Comparison of ENCODE assay signal across 1 cellular context in the genomic region with DNA sequence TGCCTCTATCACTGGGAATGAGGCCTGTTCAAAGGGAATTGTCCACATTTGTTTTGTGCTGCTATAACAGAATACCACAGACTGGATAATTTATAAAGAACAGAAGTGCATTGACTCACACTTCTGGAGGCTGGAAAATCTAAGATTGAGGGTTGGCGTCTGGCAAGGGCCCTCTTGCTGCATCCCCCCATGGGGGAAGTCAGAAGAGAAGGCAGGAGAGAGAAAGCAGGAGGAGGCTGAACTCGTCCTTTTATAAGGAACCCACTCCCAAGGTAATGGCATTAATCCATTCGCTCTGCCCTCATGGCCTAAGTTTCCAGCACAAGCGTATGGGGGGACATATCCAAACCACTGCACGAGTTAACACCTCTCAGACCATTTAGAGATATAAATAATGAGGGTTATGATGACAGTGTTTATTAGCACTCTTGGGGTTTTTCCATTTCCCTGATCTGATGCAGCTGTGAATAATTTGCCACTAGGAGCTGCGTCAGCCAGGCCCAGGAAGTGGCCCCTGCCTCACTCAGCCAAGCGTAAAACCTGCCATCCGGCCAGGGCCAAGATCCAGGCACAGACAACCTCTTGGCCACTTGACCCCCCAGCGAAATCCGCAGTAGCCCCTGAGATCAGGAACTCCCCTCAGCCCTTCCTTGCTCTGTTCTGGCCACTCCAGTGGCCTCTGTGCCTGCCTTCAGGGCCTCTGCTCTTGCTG.
TF ChIP-seq lines count a peak whose summit lies in the region.

No MANE protein-coding gene starts in this region.

TF ChIP-seq in HCT116, 20 proteins besides CTCF, POLR2A, EP300 and RAD21 (continued from another document):
- TF ChIP-seq, protein P1, sequence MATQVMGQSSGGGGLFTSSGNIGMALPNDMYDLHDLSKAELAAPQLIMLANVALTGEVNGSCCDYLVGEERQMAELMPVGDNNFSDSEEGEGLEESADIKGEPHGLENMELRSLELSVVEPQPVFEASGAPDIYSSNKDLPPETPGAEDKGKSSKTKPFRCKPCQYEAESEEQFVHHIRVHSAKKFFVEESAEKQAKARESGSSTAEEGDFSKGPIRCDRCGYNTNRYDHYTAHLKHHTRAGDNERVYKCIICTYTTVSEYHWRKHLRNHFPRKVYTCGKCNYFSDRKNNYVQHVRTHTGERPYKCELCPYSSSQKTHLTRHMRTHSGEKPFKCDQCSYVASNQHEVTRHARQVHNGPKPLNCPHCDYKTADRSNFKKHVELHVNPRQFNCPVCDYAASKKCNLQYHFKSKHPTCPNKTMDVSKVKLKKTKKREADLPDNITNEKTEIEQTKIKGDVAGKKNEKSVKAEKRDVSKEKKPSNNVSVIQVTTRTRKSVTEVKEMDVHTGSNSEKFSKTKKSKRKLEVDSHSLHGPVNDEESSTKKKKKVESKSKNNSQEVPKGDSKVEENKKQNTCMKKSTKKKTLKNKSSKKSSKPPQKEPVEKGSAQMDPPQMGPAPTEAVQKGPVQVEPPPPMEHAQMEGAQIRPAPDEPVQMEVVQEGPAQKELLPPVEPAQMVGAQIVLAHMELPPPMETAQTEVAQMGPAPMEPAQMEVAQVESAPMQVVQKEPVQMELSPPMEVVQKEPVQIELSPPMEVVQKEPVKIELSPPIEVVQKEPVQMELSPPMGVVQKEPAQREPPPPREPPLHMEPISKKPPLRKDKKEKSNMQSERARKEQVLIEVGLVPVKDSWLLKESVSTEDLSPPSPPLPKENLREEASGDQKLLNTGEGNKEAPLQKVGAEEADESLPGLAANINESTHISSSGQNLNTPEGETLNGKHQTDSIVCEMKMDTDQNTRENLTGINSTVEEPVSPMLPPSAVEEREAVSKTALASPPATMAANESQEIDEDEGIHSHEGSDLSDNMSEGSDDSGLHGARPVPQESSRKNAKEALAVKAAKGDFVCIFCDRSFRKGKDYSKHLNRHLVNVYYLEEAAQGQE (IDR thresholded peaks at IDR 0.05; ENCODE audit: low read depth) = no peak
- TF ChIP-seq POLR2AphosphoS5 (IDR thresholded peaks at IDR 0.05; ENCODE audit: low read depth, low read length) = no peak
